Comparison of ENCODE assay signal across 19 cellular contexts in the genomic region with DNA sequence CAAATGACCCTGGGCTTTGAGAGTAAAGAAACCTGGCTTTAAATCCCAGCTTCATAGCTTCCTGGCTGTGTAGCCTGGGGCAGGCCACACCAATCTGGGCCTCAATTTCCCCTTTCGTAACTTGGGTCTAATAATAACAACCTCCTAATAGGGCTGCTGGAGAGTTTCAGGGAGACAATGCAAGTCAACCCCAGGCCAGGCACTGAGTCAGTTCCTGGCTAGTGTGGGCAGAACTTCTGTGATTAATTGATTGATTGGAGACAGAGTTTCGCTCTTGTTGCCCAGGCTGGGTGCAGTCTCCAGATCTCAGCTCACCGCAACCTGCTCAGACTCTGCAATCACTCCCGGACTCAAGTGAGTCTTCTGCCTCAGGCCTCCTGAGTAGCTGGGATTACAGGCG. TPM values are rescaled to one million over a fixed set of nuclear protein-coding genes. Genes with fewer than 3 reads are reported as not detected.
A peak's percentile ranks its signal among the peaks of the same experiment; 100 is the strongest.
DNase-seq lines count a peak whose midpoint lies in the region; FAIRE-seq and TF ChIP-seq lines count a peak whose summit lies in the region.
"Had no signal": no experiment of that assay in that cellular context is flagged by ENCODE, and none has a peak within 500 bp of the region (broad histone marks: within the 10 kb centered on the region; RNA-seq: fewer than 3 reads in every experiment).

No MANE protein-coding gene starts in this region.

- H3K4me1 ChIP-seq in endothelial cell of umbilical vein (ENCODE audit: control insufficient read depth, extremely low read depth, insufficient read depth, low read length) (peaks cover 35% of the 10 kb centered on the region), thymus (ENCODE audit: control insufficient read depth, insufficient read depth, low read length) (peaks cover 41% of the 10 kb centered on the region), sigmoid colon (peaks cover 0 to 14% (median 10%) of the 10 kb centered on the region in 4 donors), thyroid gland (peaks cover 3 to 25% of the 10 kb centered on the region in 2 donors)

- peak overlapping the region; percentile 30 for H2AFZ ChIP-seq in endothelial cell of umbilical vein (ENCODE audit: low read depth, low read length)

- H3K9ac ChIP-seq in endothelial cell of umbilical vein (replicated peaks; ENCODE audit: extremely low read depth, insufficient read depth, low read length), result no peak overlapping the region

- H3K4me3 Mint-ChIP-seq in activated naive CD4-positive, alpha-beta T cell treated with anti-CD3 and anti-CD28 coated beads, Interleukin-2, amount 10 ng/mL, durations not matched to agents 7 days and 5 days, result peak overlapping the region; percentile 45
- peak overlapping the region; percentile 56 for H3K4me3 Mint-ChIP-seq in T-helper 2 cell treated with Interferon-gamma antibody and Interleukin-4, amounts not matched to agents 5 μg/mL and 100 μg/mL, for 36 hours

- POLR2A ChIA-PET in endothelial cell of umbilical vein (lab: Charles Lee), result interaction anchor here (2.7 kb wide), 1 partner anchor 11 kb away, joined by 24 read pairs; no protein-coding TSS in a partner anchor

- WGBS in thymus, result 96% methylated on average over 5 of the region's 5 CpGs
- 94 to 96% methylated on average over 5 of the region's 5 CpGs for WGBS in sigmoid colon, 2 donors
- 92 to 97% methylated on average over 5 of the region's 5 CpGs for WGBS in thyroid gland, 2 donors

- intact Hi-C loops in endothelial cell of umbilical vein (cut with micrococcal nuclease), result no loop called here
- intact Hi-C loops in sigmoid colon (cut with DNase I), result loop anchor here (5.0 kb wide), 1 partner anchor 195 kb away; no protein-coding TSS in a partner anchor
- intact Hi-C loops in thyroid gland (cut with DNase I), result loop anchor here (5.0 to 10.0 kb wide), 3 partner anchors 45 to 190 kb away; a partner anchor contains a TSS

- TF ChIP-seq POLR2A in endothelial cell of umbilical vein (IDR thresholded peaks at IDR 0.05; ENCODE audit: low read depth, low read length) (no peak), sigmoid colon (IDR thresholded peaks at IDR 0.05) (no peak), thyroid gland (IDR thresholded peaks at IDR 0.05) (no peak)

- H3K9me3 ChIP-seq in endothelial cell of umbilical vein (replicated peaks; ENCODE audit: control insufficient read depth, insufficient read depth, low read length) (no peaks in the 10 kb centered on the region), thymus (ENCODE audit: control insufficient read depth) (no peaks in the 10 kb centered on the region), sigmoid colon (no peaks in the 10 kb centered on the region), thyroid gland (no peaks in the 10 kb centered on the region)
- H3K9me3 ChIP-seq: body of pancreas, esophagus muscularis mucosa, HAP-1, lower lobe of right lung had no signal

- H3K9me1 ChIP-seq in endothelial cell of umbilical vein (replicated peaks; ENCODE audit: control insufficient read depth, extremely low read depth, insufficient read depth, low read length), result no peaks in the 10 kb centered on the region

- FAIRE-seq in endothelial cell of umbilical vein (lab: Jason Lieb, UNC), result peak; percentile 88

- H3K79me2 ChIP-seq in endothelial cell of umbilical vein (ENCODE audit: control insufficient read depth, insufficient read depth, low read length), result peaks cover 9% of the 10 kb centered on the region

- TF ChIP-seq EP300 in sigmoid colon (IDR thresholded peaks at IDR 0.05), result no peak

- no peaks in the 10 kb centered on the region for H4K20me1 ChIP-seq in endothelial cell of umbilical vein (replicated peaks; ENCODE audit: control insufficient read depth, extremely low read depth, insufficient read depth, low read length)

- H3K36me3 ChIP-seq in endothelial cell of umbilical vein (ENCODE audit: control insufficient read depth in 2 of 2, extremely low read depth in 1 of 2, insufficient read depth in 2 of 2, low read length in 2 of 2), result no peaks in the 10 kb centered on the region
- H3K36me3 ChIP-seq in thymus (ENCODE audit: control insufficient read depth, insufficient read depth), result peaks cover 10% of the 10 kb centered on the region
- no peaks in the 10 kb centered on the region for H3K36me3 ChIP-seq in sigmoid colon
- no peaks in the 10 kb centered on the region for H3K36me3 ChIP-seq in thyroid gland

- no peaks in the 10 kb centered on the region for H3K27me3 Mint-ChIP-seq in activated naive CD4-positive, alpha-beta T cell treated with anti-CD3 and anti-CD28 coated beads, Interleukin-2, amount 10 ng/mL, durations not matched to agents 7 days and 5 days
- no peaks in the 10 kb centered on the region for H3K27me3 Mint-ChIP-seq in T-helper 2 cell treated with Interferon-gamma antibody and Interleukin-4, amounts not matched to agents 5 μg/mL and 100 μg/mL, for 36 hours (ENCODE audit: low read depth)

- no peak overlapping the region for H3K4me3 ChIP-seq in endothelial cell of umbilical vein (replicated peaks in 1 of 3; ENCODE audit: insufficient read depth in 1 of 3, low read depth in 1 of 3, low read length in 3 of 3)
- no peak overlapping the region for H3K4me3 ChIP-seq in thymus (ENCODE audit: low read length)
- H3K4me3 ChIP-seq in sigmoid colon, result no peak overlapping the region
- no peak overlapping the region for H3K4me3 ChIP-seq in thyroid gland (replicated peaks in 1 of 3)
- H3K4me3 ChIP-seq: body of pancreas, esophagus muscularis mucosa, HAP-1, lower lobe of right lung had no signal

- no peak for DNase-seq in activated naive CD4-positive, alpha-beta T cell treated with anti-CD3 and anti-CD28 coated beads, Interleukin-2, amount 10 ng/mL, durations not matched to agents 7 days and 5 days
- no peak for DNase-seq in activated naive CD4-positive, alpha-beta T cell (lab: John Stamatoyannopoulos, UW)
- DNase-seq in T-helper 2 cell treated with Interferon-gamma antibody and Interleukin-4, amounts not matched to agents 5 μg/mL and 100 μg/mL, for 36 hours (ENCODE audit: low spot score), result no peak
- peak; percentile 46 for DNase-seq in endothelial cell of umbilical vein (ENCODE audit: low read depth, low spot score)
- no peak for DNase-seq in sigmoid colon
- DNase-seq in DMS53 (lab: John Stamatoyannopoulos, UW), result no peak
- no peak for DNase-seq in thyroid gland
- DNase-seq: activated effector memory CD4-positive, alpha-beta T cell treated with Interleukin-2 at 50 U/mL for 16 hours; body of pancreas; glutamatergic neuron; lower lobe of right lung; NCI-H1436 treated with DMSO at 0.1 percent for 48 hours; NCI-H226 had no signal

- peak overlapping the region; percentile 80 for H3K27ac Mint-ChIP-seq in activated naive CD4-positive, alpha-beta T cell treated with anti-CD3 and anti-CD28 coated beads, Interleukin-2, amount 10 ng/mL, durations not matched to agents 7 days and 5 days
- peak overlapping the region; percentile 73 for H3K27ac Mint-ChIP-seq in T-helper 2 cell treated with Interferon-gamma antibody and Interleukin-4, amounts not matched to agents 5 μg/mL and 100 μg/mL, for 36 hours
- H3K27ac Mint-ChIP-seq: nephron had no signal

- peaks cover 63% of the 10 kb centered on the region for H3K4me1 Mint-ChIP-seq in activated naive CD4-positive, alpha-beta T cell treated with anti-CD3 and anti-CD28 coated beads, Interleukin-2, amount 10 ng/mL, durations not matched to agents 7 days and 5 days
- H3K4me1 Mint-ChIP-seq in T-helper 2 cell treated with Interferon-gamma antibody and Interleukin-4, amounts not matched to agents 5 μg/mL and 100 μg/mL, for 36 hours (ENCODE audit: low read depth), result peaks cover 52% of the 10 kb centered on the region

- H3K4me2 ChIP-seq in endothelial cell of umbilical vein (ENCODE audit: insufficient read depth, low read length), result peak overlapping the region; percentile 2

- CTCF ChIA-PET in activated naive CD4-positive, alpha-beta T cell treated with anti-CD3 and anti-CD28 coated beads, Interleukin-2, amount 10 ng/mL, durations not matched to agents 7 days and 5 days (lab: Charles Lee), result interaction anchor here (4.4 kb wide), 1 partner anchor 47 kb away, joined by 34 read pairs; a partner anchor contains a TSS
- CTCF ChIA-PET in endothelial cell of umbilical vein (lab: Charles Lee), result interaction anchor here (4.8 to 8.8 kb wide), 2 partner anchors 16 to 47 kb away, joined by 46 to 167 read pairs; a partner anchor contains a TSS

- no peaks in the 10 kb centered on the region for H3K9me3 Mint-ChIP-seq in activated naive CD4-positive, alpha-beta T cell treated with anti-CD3 and anti-CD28 coated beads, Interleukin-2, amount 10 ng/mL, durations not matched to agents 7 days and 5 days
- H3K9me3 Mint-ChIP-seq in T-helper 2 cell treated with Interferon-gamma antibody and Interleukin-4, amounts not matched to agents 5 μg/mL and 100 μg/mL, for 36 hours, result no peaks in the 10 kb centered on the region
- H3K9me3 Mint-ChIP-seq: nephron had no signal

- no TSS peak for BruUV-seq in endothelial cell of umbilical vein (replicated peaks; lab: Mats Ljungman, UMichigan)

- TF ChIP-seq CTCF in endothelial cell of umbilical vein (IDR thresholded peaks at IDR 0.05; ENCODE audit: extremely low read depth in 1 of 2, insufficient read depth in 1 of 2, low read depth in 1 of 2, low read length in 2 of 2) (no peak), sigmoid colon (IDR thresholded peaks at IDR 0.05) (no peak), thyroid gland (IDR thresholded peaks at IDR 0.05) (no peak)

- peak overlapping the region; percentile 46 for H3K27ac ChIP-seq in endothelial cell of umbilical vein (ENCODE audit: insufficient read depth, low read depth, low read length)
- peak overlapping the region; percentile 58 for H3K27ac ChIP-seq in thymus (ENCODE audit: low read depth)
- no peak overlapping the region for H3K27ac ChIP-seq in sigmoid colon
- H3K27ac ChIP-seq in thyroid gland, result no peak overlapping the region

- H3K27me3 ChIP-seq in endothelial cell of umbilical vein (ENCODE audit: control insufficient read depth in 2 of 2, insufficient read depth in 2 of 2, low read length in 2 of 2), result no peaks in the 10 kb centered on the region
- no peaks in the 10 kb centered on the region for H3K27me3 ChIP-seq in thymus (ENCODE audit: control insufficient read depth, insufficient read depth)
- no peaks in the 10 kb centered on the region for H3K27me3 ChIP-seq in sigmoid colon
- no peaks in the 10 kb centered on the region for H3K27me3 ChIP-seq in thyroid gland
- H3K27me3 ChIP-seq: body of pancreas, esophagus muscularis mucosa had no signal

- peaks cover 17% of the 10 kb centered on the region for H3K36me3 Mint-ChIP-seq in activated naive CD4-positive, alpha-beta T cell treated with anti-CD3 and anti-CD28 coated beads, Interleukin-2, amount 10 ng/mL, durations not matched to agents 7 days and 5 days
- peaks cover 17% of the 10 kb centered on the region for H3K36me3 Mint-ChIP-seq in T-helper 2 cell treated with Interferon-gamma antibody and Interleukin-4, amounts not matched to agents 5 μg/mL and 100 μg/mL, for 36 hours (ENCODE audit: low read depth)

- dilution Hi-C loops in endothelial cell of umbilical vein (cut with MboI; ENCODE audit: extremely low pct_ligation_motif_present, low sequenced_read_pairs), result no loop called here

RNA-seq across cellular contexts. Expression of a gene that starts 3.4 kb away (rescaled TPM):
- 95.0 and 102 TPM in 2 replicates for total RNA-seq in endothelial cell of umbilical vein
- polyA plus RNA-seq in endothelial cell of umbilical vein, result 173 and 218 TPM in 2 replicates
- 61.4 and 68.1 TPM in 2 replicates for polyA plus RNA-seq in endothelial cell of umbilical vein (2011; cell fraction: cytosol; rRNA removed)
- 67.4 and 92.8 TPM in 2 replicates for polyA plus RNA-seq in endothelial cell of umbilical vein (2011; cell fraction: nucleus; rRNA removed)
- 42.8 and 49.4 TPM in 2 replicates for polyA plus RNA-seq in endothelial cell of umbilical vein (2012)
- polyA minus RNA-seq in endothelial cell of umbilical vein, result 104 and 130 TPM in 2 replicates
- polyA minus RNA-seq in endothelial cell of umbilical vein (2011; cell fraction: cytosol; rRNA and poly(A)+ RNA removed), result not detected
- polyA minus RNA-seq in endothelial cell of umbilical vein (2011; cell fraction: nucleus; rRNA and poly(A)+ RNA removed), result 45.1 and 63.7 TPM in 2 replicates
- 25.1 TPM for polyA plus RNA-seq in thymus
- 1 to 10 TPM; 3.1 to 7.2 (median 4.9) TPM for total RNA-seq in sigmoid colon
- polyA plus RNA-seq in sigmoid colon, result 10 to 100 TPM in 1 of 3 donors, 1 to 10 TPM in 2; 1.4 to 11.3 (median 6.6) TPM
- total RNA-seq in thyroid gland, result 10 to 100 TPM; 10.0 to 24.9 (median 18.2) TPM
- total RNA-seq: LHCN-M2 had no signal
- polyA plus RNA-seq: AG04450 had no signal

RNA-seq across cellular contexts. Expression of a gene that starts 4.0 kb away (rescaled TPM):
- 124 and 128 TPM in 2 replicates for total RNA-seq in endothelial cell of umbilical vein
- 92.2 and 99.0 TPM in 2 replicates for polyA plus RNA-seq in endothelial cell of umbilical vein
- polyA plus RNA-seq in endothelial cell of umbilical vein (2011; cell fraction: cytosol; rRNA removed), result 50.0 and 61.0 TPM in 2 replicates
- 193 and 200 TPM in 2 replicates for polyA plus RNA-seq in endothelial cell of umbilical vein (2011; cell fraction: nucleus; rRNA removed)
- 76.9 and 94.3 TPM in 2 replicates for polyA plus RNA-seq in endothelial cell of umbilical vein (2012)
- 88.4 and 92.9 TPM in 2 replicates for polyA minus RNA-seq in endothelial cell of umbilical vein
- 63.0 TPM for polyA minus RNA-seq in endothelial cell of umbilical vein (2011; cell fraction: cytosol; rRNA and poly(A)+ RNA removed)
- polyA minus RNA-seq in endothelial cell of umbilical vein (2011; cell fraction: nucleus; rRNA and poly(A)+ RNA removed), result 58.3 and 65.1 TPM in 2 replicates
- 122 TPM for polyA plus RNA-seq in thymus
- total RNA-seq in sigmoid colon, result 10 to 100 TPM; 44.9 to 77.2 (median 51.8) TPM
- 10 to 100 TPM; 28.9 to 47.2 (median 32.4) TPM for polyA plus RNA-seq in sigmoid colon
- total RNA-seq in thyroid gland, result 10 to 100 TPM; 47.5 to 85.2 (median 78.3) TPM

RNA-seq across cellular contexts. Expression of a gene that starts 20.9 kb away (rescaled TPM):
- 90.2 and 90.7 TPM in 2 replicates for total RNA-seq in endothelial cell of umbilical vein
- 77.7 and 129 TPM in 2 replicates for polyA plus RNA-seq in endothelial cell of umbilical vein
- 67.9 and 72.7 TPM in 2 replicates for polyA plus RNA-seq in endothelial cell of umbilical vein (2011; cell fraction: cytosol; rRNA removed)
- polyA plus RNA-seq in endothelial cell of umbilical vein (2011; cell fraction: nucleus; rRNA removed), result 116 and 150 TPM in 2 replicates
- polyA plus RNA-seq in endothelial cell of umbilical vein (2012), result 58.5 and 71.2 TPM in 2 replicates
- 76.5 and 80.5 TPM in 2 replicates for polyA minus RNA-seq in endothelial cell of umbilical vein
- 58.0 TPM for polyA minus RNA-seq in endothelial cell of umbilical vein (2011; cell fraction: cytosol; rRNA and poly(A)+ RNA removed)
- 45.1 and 52.0 TPM in 2 replicates for polyA minus RNA-seq in endothelial cell of umbilical vein (2011; cell fraction: nucleus; rRNA and poly(A)+ RNA removed)
- polyA plus RNA-seq in thymus, result 48.4 TPM
- total RNA-seq in sigmoid colon, result 10 to 100 TPM; 32.1 to 47.9 (median 35.8) TPM
- 10 to 100 TPM in 2 of 3 donors, 1 to 10 TPM in 1; 9.2 to 51.3 (median 16.8) TPM for polyA plus RNA-seq in sigmoid colon
- 10 to 100 TPM; 58.5 to 78.0 (median 62.1) TPM for total RNA-seq in thyroid gland

RNA-seq across cellular contexts. Expression of a gene that starts 46.7 kb away (rescaled TPM):
- total RNA-seq in endothelial cell of umbilical vein (17.1 and 19.3 TPM in 2 replicates), sigmoid colon (10 to 100 TPM in 1 of 4 donors, 1 to 10 TPM in 3; 6.1 to 10.4 (median 7.9) TPM), thyroid gland (10 to 100 TPM in 3 of 4 donors, 1 to 10 TPM in 1; 8.9 to 23.1 (median 14.2) TPM)
- polyA plus RNA-seq in endothelial cell of umbilical vein (23.9 and 28.8 TPM in 2 replicates), thymus (19.3 TPM), sigmoid colon (10 to 100 TPM; 12.6 to 26.4 (median 15.7) TPM)
- polyA plus RNA-seq in endothelial cell of umbilical vein (2011; cell fraction: cytosol; rRNA removed), result 18.4 and 25.3 TPM in 2 replicates
- 16.0 and 18.0 TPM in 2 replicates for polyA plus RNA-seq in endothelial cell of umbilical vein (2011; cell fraction: nucleus; rRNA removed)
- 11.3 and 18.5 TPM in 2 replicates for polyA plus RNA-seq in endothelial cell of umbilical vein (2012)
- 5.2 and 5.8 TPM in 2 replicates for polyA minus RNA-seq in endothelial cell of umbilical vein
- 16.5 TPM for polyA minus RNA-seq in endothelial cell of umbilical vein (2011; cell fraction: cytosol; rRNA and poly(A)+ RNA removed)
- polyA minus RNA-seq in endothelial cell of umbilical vein (2011; cell fraction: nucleus; rRNA and poly(A)+ RNA removed), result 5.1 and 7.3 TPM in 2 replicates

Comparison
In these comparisons a context has a peak if more than half of its experiments do, and no peak if none do; other contexts are left out.
1. H3K27ac ChIP-seq: peak in endothelial cell of umbilical vein (single experiment) and thymus (single experiment); none in sigmoid colon (0 of 4) and thyroid gland (0 of 3).